In genomic region chr6:13289789-13290318, GRCh38 we compare ENCODE assay signal across 2 cellular contexts.
A peak's percentile ranks its signal among the peaks of the same experiment; 100 is the strongest.
TF ChIP-seq lines count a peak whose summit lies in the region.

No MANE protein-coding gene starts in this region.

TF ChIP-seq in K562, 482 proteins besides CTCF, POLR2A, EP300 and RAD21 (continued from another document):
- no peak for TF ChIP-seq CHD7 (IDR thresholded peaks at IDR 0.05; ENCODE audit: low read depth, low read length)

TF ChIP-seq in HepG2, 621 proteins besides CTCF, POLR2A, EP300 and RAD21 (continued from another document and continues in another):
- TF ChIP-seq ATAD3A (CRISPR knock-in tag; IDR thresholded peaks at IDR 0.05) (no peak), DBP (CRISPR knock-in tag; IDR thresholded peaks at IDR 0.05; ENCODE audit: not compliant biosample characterization) (no peak), ZBTB33 (CRISPR knock-in tag; IDR thresholded peaks at IDR 0.05) (no peak), ZHX2 (IDR thresholded peaks at IDR 0.05; ENCODE audit: low read depth) (0 out of 2 replicates have a peak, but pooled peaks have one; percentile 15), ZHX2 (CRISPR knock-in tag; IDR thresholded peaks at IDR 0.05; ENCODE audit: borderline replicate concordance) (no peak), SOX5 (CRISPR knock-in tag; IDR thresholded peaks at IDR 0.05; ENCODE audit: borderline replicate concordance) (0 out of 2 replicates have a peak, but pooled peaks have one; percentile 68), ZNF292 (CRISPR knock-in tag; IDR thresholded peaks at IDR 0.05; ENCODE audit: borderline replicate concordance, low read depth) (no peak), ZNF562 (CRISPR knock-in tag; IDR thresholded peaks at IDR 0.05; ENCODE audit: borderline replicate concordance) (no peak), SIX1 (CRISPR knock-in tag; IDR thresholded peaks at IDR 0.05; ENCODE audit: borderline replicate concordance) (no peak), TAF15 (IDR thresholded peaks at IDR 0.05; ENCODE audit: low read depth, low read length, poor library complexity, severe bottlenecking) (no peak), AFF4 (CRISPR knock-in tag; IDR thresholded peaks at IDR 0.05) (no peak), POLR2AphosphoS5 (IDR thresholded peaks at IDR 0.05; ENCODE audit: low read depth, low read length) (no peak), HNF4G (IDR thresholded peaks at IDR 0.05; ENCODE audit: borderline replicate concordance, low read depth, low read length) (peak; percentile 96), HNF4G (CRISPR knock-in tag; IDR thresholded peaks at IDR 0.05; ENCODE audit: borderline replicate concordance, low read depth) (peak; percentile 84; the same call in 1 of the 2 replicates), ZNF839 (CRISPR knock-in tag; IDR thresholded peaks at IDR 0.05; ENCODE audit: borderline replicate concordance) (no peak), RARA (CRISPR knock-in tag; IDR thresholded peaks at IDR 0.05) (peak; percentile 57), CBX5 (CRISPR knock-in tag; IDR thresholded peaks at IDR 0.05; ENCODE audit: borderline replicate concordance) (no peak), ZNF607 (CRISPR knock-in tag; IDR thresholded peaks at IDR 0.05; ENCODE audit: borderline replicate concordance) (no peak), ZUFSP (CRISPR knock-in tag; IDR thresholded peaks at IDR 0.05; ENCODE audit: borderline replicate concordance) (no peak), SETDB1 (CRISPR knock-in tag; IDR thresholded peaks at IDR 0.05; ENCODE audit: borderline replicate concordance) (no peak), GABPA (IDR thresholded peaks at IDR 0.05; ENCODE audit: low read depth, low read length) (no peak), GABPA (CRISPR knock-in tag; IDR thresholded peaks at IDR 0.05; ENCODE audit: low read depth) (peak; percentile 44; the same call in 1 of the 2 replicates), GLMP (CRISPR knock-in tag; IDR thresholded peaks at IDR 0.05; ENCODE audit: borderline replicate concordance) (no peak), ZNF569 (CRISPR knock-in tag; IDR thresholded peaks at IDR 0.05; ENCODE audit: borderline replicate concordance) (no peak), ZNF782 (CRISPR knock-in tag; IDR thresholded peaks at IDR 0.05; ENCODE audit: borderline replicate concordance) (no peak; the same call in 1 of the 2 replicates), ZNF232 (CRISPR knock-in tag; IDR thresholded peaks at IDR 0.05; ENCODE audit: borderline replicate concordance) (no peak), ONECUT2 (CRISPR knock-in tag; IDR thresholded peaks at IDR 0.05) (peak; percentile 56; the same call in 1 of the 2 replicates), RBM39 (IDR thresholded peaks at IDR 0.05; ENCODE audit: low read depth, low read length, poor library complexity, severe bottlenecking) (no peak), LCORL (IDR thresholded peaks at IDR 0.05) (no peak), LCORL (CRISPR knock-in tag; IDR thresholded peaks at IDR 0.05) (peak; percentile 59; the same call in 1 of the 2 replicates), FOXJ3 (CRISPR knock-in tag; IDR thresholded peaks at IDR 0.05; ENCODE audit: borderline replicate concordance) (peak; percentile 64; the same call in 1 of the 2 replicates), ZNF44 (CRISPR knock-in tag; IDR thresholded peaks at IDR 0.05) (no peak), POGK (CRISPR knock-in tag; conservative IDR thresholded peaks at IDR 0.05) (no peak), ARID5B (CRISPR knock-in tag; IDR thresholded peaks at IDR 0.05) (peak; percentile 90), SALL1 (CRISPR knock-in tag; IDR thresholded peaks at IDR 0.05) (peak; percentile 88), KLF16 (CRISPR knock-in tag; IDR thresholded peaks at IDR 0.05) (peak in 1 of 2 experiments; percentile 45; a peak in 1 of 4 replicates), ZNF670 (CRISPR knock-in tag; IDR thresholded peaks at IDR 0.05; ENCODE audit: borderline replicate concordance) (0 out of 2 replicates have a peak, but pooled peaks have one; percentile 70), ZNF737 (CRISPR knock-in tag; IDR thresholded peaks at IDR 0.05; ENCODE audit: borderline replicate concordance) (no peak)
